2 cellular contexts compared by ENCODE assay signal in genomic region chr17:45081046-45081703, GRCh38.
TF ChIP-seq lines count a peak whose summit lies in the region.

No MANE protein-coding gene starts in this region.

TF ChIP-seq in IMR-90, 13 proteins besides CTCF, POLR2A, EP300 and RAD21:
- TF ChIP-seq FOS (IDR thresholded peaks at IDR 0.05; ENCODE audit: low read depth, low read length) (no peak), CHD1 (IDR thresholded peaks at IDR 0.05; ENCODE audit: low read depth, low read length) (no peak), RCOR1 (IDR thresholded peaks at IDR 0.05; ENCODE audit: insufficient replicate concordance, low read length) (no peak), NFE2L2 (IDR thresholded peaks at IDR 0.05; ENCODE audit: low read depth, low read length) (no peak), MAFK (IDR thresholded peaks at IDR 0.05; ENCODE audit: low read depth, low read length) (no peak), USF2 (IDR thresholded peaks at IDR 0.05; ENCODE audit: low read depth, low read length) (no peak), SMC3 (IDR thresholded peaks at IDR 0.05; ENCODE audit: low read depth, low read length) (no peak), MAZ (IDR thresholded peaks at IDR 0.05; ENCODE audit: borderline replicate concordance, low read depth, low read length) (no peak), MXI1 (IDR thresholded peaks at IDR 0.05; ENCODE audit: borderline replicate concordance, low read depth, low read length) (no peak), BHLHE40 (IDR thresholded peaks at IDR 0.05; ENCODE audit: low read depth, low read length) (no peak), RFX5 (IDR thresholded peaks at IDR 0.05; ENCODE audit: low read depth, low read length) (no peak), CEBPB (IDR thresholded peaks at IDR 0.05; ENCODE audit: low read depth, low read length) (no peak), ELK1 (IDR thresholded peaks at IDR 0.05; ENCODE audit: borderline replicate concordance, low read depth, low read length) (no peak)

TF ChIP-seq in WTC11, 78 proteins besides CTCF, POLR2A, EP300 and RAD21:
- TF ChIP-seq HMGA2 (CRISPR knock-in tag; IDR thresholded peaks at IDR 0.05): no peak
- no peak for TF ChIP-seq ATF6 (CRISPR knock-in tag; IDR thresholded peaks at IDR 0.05)
- TF ChIP-seq CDX4 (CRISPR knock-in tag; IDR thresholded peaks at IDR 0.05; ENCODE audit: borderline replicate concordance): no peak
- TF ChIP-seq GTF2I (CRISPR knock-in tag; conservative IDR thresholded peaks at IDR 0.05): no peak
- TF ChIP-seq FOXP1 (CRISPR knock-in tag; IDR thresholded peaks at IDR 0.05; ENCODE audit: borderline replicate concordance): no peak
- no peak for TF ChIP-seq ERG (CRISPR knock-in tag; IDR thresholded peaks at IDR 0.05)
- TF ChIP-seq PRDM15 (CRISPR knock-in tag; IDR thresholded peaks at IDR 0.05): no peak
- TF ChIP-seq AFF4 (CRISPR knock-in tag; IDR thresholded peaks at IDR 0.05; ENCODE audit: borderline replicate concordance): no peak
- no peak for TF ChIP-seq ETV6 (CRISPR knock-in tag; IDR thresholded peaks at IDR 0.05)
- no peak for TF ChIP-seq RORB (CRISPR knock-in tag; IDR thresholded peaks at IDR 0.05)
- no peak for TF ChIP-seq ZMAT4 (CRISPR knock-in tag; IDR thresholded peaks at IDR 0.05)
- no peak for TF ChIP-seq ZNF281 (CRISPR knock-in tag; IDR thresholded peaks at IDR 0.05)
- TF ChIP-seq ESRRA (CRISPR knock-in tag; IDR thresholded peaks at IDR 0.05; ENCODE audit: borderline replicate concordance): no peak
- TF ChIP-seq ATF2 (CRISPR knock-in tag; IDR thresholded peaks at IDR 0.05; ENCODE audit: borderline replicate concordance, low read depth): no peak
- TF ChIP-seq FOXP4 (CRISPR knock-in tag; IDR thresholded peaks at IDR 0.05): no peak
- TF ChIP-seq OVOL2 (CRISPR knock-in tag; IDR thresholded peaks at IDR 0.05; ENCODE audit: borderline replicate concordance): no peak
- TF ChIP-seq MLX (CRISPR knock-in tag; IDR thresholded peaks at IDR 0.05): no peak
